Comparison of ENCODE assay signal across 1 cellular context in the genomic region with DNA sequence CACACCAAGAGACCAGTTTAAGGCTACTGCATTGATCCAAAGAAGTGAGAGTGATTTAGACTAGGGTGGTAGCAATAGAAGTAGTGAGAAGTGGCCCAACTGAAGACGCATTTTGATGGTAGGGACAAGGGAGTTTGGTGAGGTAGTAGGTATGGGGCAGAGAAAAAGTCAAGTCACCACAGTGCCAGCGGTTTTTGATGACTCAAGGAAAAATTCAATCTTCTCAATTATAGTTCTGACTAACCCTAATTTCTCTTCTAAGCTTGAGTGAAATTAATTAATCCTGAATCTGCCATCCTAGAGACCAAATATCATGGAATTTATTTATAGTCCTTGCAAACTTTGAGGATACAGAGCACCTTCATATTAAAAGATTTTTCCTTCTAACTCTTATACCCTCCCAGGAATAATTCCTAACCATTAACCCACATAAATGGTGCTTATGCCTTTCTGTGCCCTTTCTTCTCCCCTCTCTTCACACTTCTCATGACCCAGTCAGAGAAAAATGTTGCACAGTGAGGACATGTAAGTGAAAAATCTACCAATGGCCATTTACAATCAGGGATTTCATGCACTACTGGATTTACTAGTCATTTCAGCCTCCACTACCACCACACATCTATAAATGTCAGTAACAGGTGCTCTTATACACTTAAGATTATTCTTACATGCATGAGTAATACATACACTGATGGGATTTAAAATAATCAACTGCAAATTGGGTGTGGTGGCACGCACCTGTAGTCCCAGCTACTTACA.
TF ChIP-seq lines count a peak whose summit lies in the region.

No MANE protein-coding gene starts in this region.

TF ChIP-seq in SK-N-SH treated with all-trans-retinoic acid at 6 μM for 48 hours, 23 proteins besides CTCF, POLR2A, EP300 and RAD21 (continued from another document):
- TF ChIP-seq, protein P1, sequence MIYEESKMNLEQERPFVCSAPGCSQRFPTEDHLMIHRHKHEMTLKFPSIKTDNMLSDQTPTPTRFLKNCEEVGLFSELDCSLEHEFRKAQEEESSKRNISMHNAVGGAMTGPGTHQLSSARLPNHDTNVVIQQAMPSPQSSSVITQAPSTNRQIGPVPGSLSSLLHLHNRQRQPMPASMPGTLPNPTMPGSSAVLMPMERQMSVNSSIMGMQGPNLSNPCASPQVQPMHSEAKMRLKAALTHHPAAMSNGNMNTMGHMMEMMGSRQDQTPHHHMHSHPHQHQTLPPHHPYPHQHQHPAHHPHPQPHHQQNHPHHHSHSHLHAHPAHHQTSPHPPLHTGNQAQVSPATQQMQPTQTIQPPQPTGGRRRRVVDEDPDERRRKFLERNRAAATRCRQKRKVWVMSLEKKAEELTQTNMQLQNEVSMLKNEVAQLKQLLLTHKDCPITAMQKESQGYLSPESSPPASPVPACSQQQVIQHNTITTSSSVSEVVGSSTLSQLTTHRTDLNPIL (CRISPR knock-in tag; IDR thresholded peaks at IDR 0.05; ENCODE audit: low read depth) = no peak
- TF ChIP-seq ZNF70 (CRISPR knock-in tag; IDR thresholded peaks at IDR 0.05) (no peak), GLIS3 (CRISPR knock-in tag; IDR thresholded peaks at IDR 0.05) (no peak), ISL1 (CRISPR knock-in tag; IDR thresholded peaks at IDR 0.05) (no peak), PPARA (CRISPR knock-in tag; IDR thresholded peaks at IDR 0.05; ENCODE audit: borderline replicate concordance) (no peak), BACH2 (CRISPR knock-in tag; IDR thresholded peaks at IDR 0.05; ENCODE audit: borderline replicate concordance) (no peak)
